1 cellular context compared by ENCODE assay signal in the genomic region with DNA sequence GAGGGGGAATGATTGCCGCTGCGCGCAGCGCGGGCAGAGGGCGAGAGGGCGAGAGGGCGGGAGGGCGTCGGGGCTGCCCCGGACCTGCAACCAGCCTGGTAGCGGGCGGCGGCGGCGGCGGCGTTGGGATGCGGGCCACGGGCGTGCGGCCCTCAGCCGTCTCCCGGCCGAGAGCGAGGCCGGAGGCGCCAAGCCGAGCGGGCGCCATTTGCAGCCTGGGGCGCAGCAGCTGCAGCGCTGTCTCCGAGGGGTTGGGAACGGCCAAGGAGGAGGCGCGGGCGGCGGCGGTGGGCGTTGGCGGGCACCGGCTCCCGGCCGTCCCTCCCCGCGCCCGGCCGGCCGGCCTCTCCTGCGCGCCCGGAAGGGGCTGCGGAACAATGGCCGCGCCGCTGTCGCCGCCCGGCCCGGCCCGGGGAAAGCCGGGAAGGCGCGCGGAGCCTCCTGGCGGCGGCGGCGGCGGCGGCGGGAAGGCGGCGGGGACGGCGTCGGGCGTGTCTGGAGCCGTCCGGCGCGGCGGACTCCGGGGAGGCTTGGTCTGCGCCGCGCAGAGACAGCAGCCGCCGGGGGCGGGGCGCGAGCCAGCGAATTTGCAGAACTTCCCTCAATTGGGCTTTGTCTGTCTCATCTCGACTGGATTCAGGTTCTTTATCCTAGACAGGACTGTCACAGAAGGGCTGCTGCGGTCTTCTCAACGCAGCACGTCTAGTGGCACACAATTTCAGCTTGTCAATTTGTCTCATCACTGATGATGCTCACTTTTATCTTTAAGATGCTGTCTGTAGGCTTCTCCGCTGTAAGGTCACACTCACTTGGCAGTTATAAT.
TF ChIP-seq lines count a peak whose summit lies in the region.

No MANE protein-coding gene starts in this region.

TF ChIP-seq in K562, 482 proteins besides CTCF, POLR2A, EP300 and RAD21 (continues in another document):
- TF ChIP-seq, protein P1, sequence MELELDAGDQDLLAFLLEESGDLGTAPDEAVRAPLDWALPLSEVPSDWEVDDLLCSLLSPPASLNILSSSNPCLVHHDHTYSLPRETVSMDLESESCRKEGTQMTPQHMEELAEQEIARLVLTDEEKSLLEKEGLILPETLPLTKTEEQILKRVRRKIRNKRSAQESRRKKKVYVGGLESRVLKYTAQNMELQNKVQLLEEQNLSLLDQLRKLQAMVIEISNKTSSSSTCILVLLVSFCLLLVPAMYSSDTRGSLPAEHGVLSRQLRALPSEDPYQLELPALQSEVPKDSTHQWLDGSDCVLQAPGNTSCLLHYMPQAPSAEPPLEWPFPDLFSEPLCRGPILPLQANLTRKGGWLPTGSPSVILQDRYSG (tag; conservative IDR thresholded peaks at IDR 0.05; ENCODE audit: low read depth), result no peak
- TF ChIP-seq PHF21A (IDR thresholded peaks at IDR 0.05; ENCODE audit: borderline replicate concordance, low read depth) (no peak), NR2C2 (CRISPR knock-in tag; IDR thresholded peaks at IDR 0.05) (no peak), NR2C2 (tag; IDR thresholded peaks at IDR 0.05) (peak; percentile 48), HNRNPK (IDR thresholded peaks at IDR 0.05; ENCODE audit: low read depth, low read length, poor library complexity, severe bottlenecking) (no peak), ZNF165 (CRISPR knock-in tag; IDR thresholded peaks at IDR 0.05; ENCODE audit: borderline replicate concordance) (peak; percentile 53; the same call in 1 of the 2 replicates), ZC3H4 (CRISPR knock-in tag; IDR thresholded peaks at IDR 0.05; ENCODE audit: borderline replicate concordance) (0 out of 2 replicates have a peak, but pooled peaks have one; percentile 36), GATAD2B (IDR thresholded peaks at IDR 0.05; ENCODE audit: borderline replicate concordance) (peak; percentile 97), SUPT5H (IDR thresholded peaks at IDR 0.05) (no peak), HLTF (IDR thresholded peaks at IDR 0.05) (no peak), ARID1B (IDR thresholded peaks at IDR 0.05) (no peak), ETV5 (CRISPR knock-in tag; IDR thresholded peaks at IDR 0.05; ENCODE audit: low read depth) (no peak), EP400 (IDR thresholded peaks at IDR 0.05) (no peak), MTF1 (CRISPR knock-in tag; IDR thresholded peaks at IDR 0.05; ENCODE audit: borderline replicate concordance) (no peak), ZBTB7A (IDR thresholded peaks at IDR 0.05; ENCODE audit: borderline replicate concordance, control insufficient read depth, low read depth, low read length) (no peak), ZNF707 (CRISPR knock-in tag; conservative IDR thresholded peaks at IDR 0.05) (no peak), RBBP5 (IDR thresholded peaks at IDR 0.05; ENCODE audit: borderline replicate concordance, insufficient read depth, low read length, poor library complexity, severe bottlenecking) (peak; percentile 73), JUN (IDR thresholded peaks at IDR 0.05; ENCODE audit: borderline replicate concordance, low read depth, low read length) (no peak), JUN (CRISPR knock-in tag; IDR thresholded peaks at IDR 0.05; ENCODE audit: borderline replicate concordance) (peak; percentile 18; the same call in 1 of the 2 replicates), KDM2B (CRISPR knock-in tag; IDR thresholded peaks at IDR 0.05) (no peak), CREBBP (IDR thresholded peaks at IDR 0.05; ENCODE audit: low read depth, low read length) (no peak), KAT7 (CRISPR knock-in tag; IDR thresholded peaks at IDR 0.05; ENCODE audit: borderline replicate concordance) (0 out of 2 replicates have a peak, but pooled peaks have one; percentile 17), HMGN3 (IDR thresholded peaks at IDR 0.05; ENCODE audit: borderline replicate concordance, extremely low read depth, insufficient read length, low read depth, low read length) (no peak), ZNF695 (CRISPR knock-in tag; IDR thresholded peaks at IDR 0.05) (0 out of 2 replicates have a peak, but pooled peaks have one; percentile 29), NUFIP1 (IDR thresholded peaks at IDR 0.05; ENCODE audit: partially characterized antibody) (no peak), ZNF311 (CRISPR knock-in tag; IDR thresholded peaks at IDR 0.05) (no peak), GATAD2A (IDR thresholded peaks at IDR 0.05) (no peak), ZFP36 (IDR thresholded peaks at IDR 0.05; ENCODE audit: low read depth, low read length, partially characterized antibody) (no peak), ELF1 (tag; IDR thresholded peaks at IDR 0.05) (0 out of 2 replicates have a peak, but pooled peaks have one; percentile 53), POLR2AphosphoS2 (IDR thresholded peaks at IDR 0.05; ENCODE audit: low read length) (no peak), CHD1 (IDR thresholded peaks at IDR 0.05; ENCODE audit: low read length) (no peak), NELFE (IDR thresholded peaks at IDR 0.05; ENCODE audit: insufficient read depth, insufficient read length) (no peak), NRF1 (conservative IDR thresholded peaks at IDR 0.05 in 1 of 2, IDR thresholded peaks at IDR 0.05 in 1 of 2) (peak; percentile 83 to 86), DIDO1 (tag; IDR thresholded peaks at IDR 0.05; ENCODE audit: low read depth) (no peak), MTA2 (IDR thresholded peaks at IDR 0.05; ENCODE audit: low read depth) (no peak)
- TF ChIP-seq, protein P2, sequence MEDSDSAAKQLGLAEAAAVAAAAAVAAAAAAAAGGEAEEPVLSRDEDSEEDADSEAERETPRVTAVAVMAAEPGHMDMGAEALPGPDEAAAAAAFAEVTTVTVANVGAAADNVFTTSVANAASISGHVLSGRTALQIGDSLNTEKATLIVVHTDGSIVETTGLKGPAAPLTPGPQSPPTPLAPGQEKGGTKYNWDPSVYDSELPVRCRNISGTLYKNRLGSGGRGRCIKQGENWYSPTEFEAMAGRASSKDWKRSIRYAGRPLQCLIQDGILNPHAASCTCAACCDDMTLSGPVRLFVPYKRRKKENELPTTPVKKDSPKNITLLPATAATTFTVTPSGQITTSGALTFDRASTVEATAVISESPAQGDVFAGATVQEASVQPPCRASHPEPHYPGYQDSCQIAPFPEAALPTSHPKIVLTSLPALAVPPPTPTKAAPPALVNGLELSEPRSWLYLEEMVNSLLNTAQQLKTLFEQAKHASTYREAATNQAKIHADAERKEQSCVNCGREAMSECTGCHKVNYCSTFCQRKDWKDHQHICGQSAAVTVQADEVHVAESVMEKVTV (CRISPR knock-in tag; IDR thresholded peaks at IDR 0.05), result no peak
- TF ChIP-seq, protein P3, sequence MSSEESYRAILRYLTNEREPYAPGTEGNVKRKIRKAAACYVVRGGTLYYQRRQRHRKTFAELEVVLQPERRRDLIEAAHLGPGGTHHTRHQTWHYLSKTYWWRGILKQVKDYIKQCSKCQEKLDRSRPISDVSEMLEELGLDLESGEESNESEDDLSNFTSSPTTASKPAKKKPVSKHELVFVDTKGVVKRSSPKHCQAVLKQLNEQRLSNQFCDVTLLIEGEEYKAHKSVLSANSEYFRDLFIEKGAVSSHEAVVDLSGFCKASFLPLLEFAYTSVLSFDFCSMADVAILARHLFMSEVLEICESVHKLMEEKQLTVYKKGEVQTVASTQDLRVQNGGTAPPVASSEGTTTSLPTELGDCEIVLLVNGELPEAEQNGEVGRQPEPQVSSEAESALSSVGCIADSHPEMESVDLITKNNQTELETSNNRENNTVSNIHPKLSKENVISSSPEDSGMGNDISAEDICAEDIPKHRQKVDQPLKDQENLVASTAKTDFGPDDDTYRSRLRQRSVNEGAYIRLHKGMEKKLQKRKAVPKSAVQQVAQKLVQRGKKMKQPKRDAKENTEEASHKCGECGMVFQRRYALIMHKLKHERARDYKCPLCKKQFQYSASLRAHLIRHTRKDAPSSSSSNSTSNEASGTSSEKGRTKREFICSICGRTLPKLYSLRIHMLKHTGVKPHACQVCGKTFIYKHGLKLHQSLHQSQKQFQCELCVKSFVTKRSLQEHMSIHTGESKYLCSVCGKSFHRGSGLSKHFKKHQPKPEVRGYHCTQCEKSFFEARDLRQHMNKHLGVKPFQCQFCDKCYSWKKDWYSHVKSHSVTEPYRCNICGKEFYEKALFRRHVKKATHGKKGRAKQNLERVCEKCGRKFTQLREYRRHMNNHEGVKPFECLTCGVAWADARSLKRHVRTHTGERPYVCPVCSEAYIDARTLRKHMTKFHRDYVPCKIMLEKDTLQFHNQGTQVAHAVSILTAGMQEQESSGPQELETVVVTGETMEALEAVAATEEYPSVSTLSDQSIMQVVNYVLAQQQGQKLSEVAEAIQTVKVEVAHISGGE (CRISPR knock-in tag; IDR thresholded peaks at IDR 0.05), result peak in 2 of 3 experiments; percentile 42 to 77; a peak in 2 of 6 replicates
- TF ChIP-seq, protein P4, sequence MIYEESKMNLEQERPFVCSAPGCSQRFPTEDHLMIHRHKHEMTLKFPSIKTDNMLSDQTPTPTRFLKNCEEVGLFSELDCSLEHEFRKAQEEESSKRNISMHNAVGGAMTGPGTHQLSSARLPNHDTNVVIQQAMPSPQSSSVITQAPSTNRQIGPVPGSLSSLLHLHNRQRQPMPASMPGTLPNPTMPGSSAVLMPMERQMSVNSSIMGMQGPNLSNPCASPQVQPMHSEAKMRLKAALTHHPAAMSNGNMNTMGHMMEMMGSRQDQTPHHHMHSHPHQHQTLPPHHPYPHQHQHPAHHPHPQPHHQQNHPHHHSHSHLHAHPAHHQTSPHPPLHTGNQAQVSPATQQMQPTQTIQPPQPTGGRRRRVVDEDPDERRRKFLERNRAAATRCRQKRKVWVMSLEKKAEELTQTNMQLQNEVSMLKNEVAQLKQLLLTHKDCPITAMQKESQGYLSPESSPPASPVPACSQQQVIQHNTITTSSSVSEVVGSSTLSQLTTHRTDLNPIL (CRISPR knock-in tag; IDR thresholded peaks at IDR 0.05), result no peak
- TF ChIP-seq, protein P5, sequence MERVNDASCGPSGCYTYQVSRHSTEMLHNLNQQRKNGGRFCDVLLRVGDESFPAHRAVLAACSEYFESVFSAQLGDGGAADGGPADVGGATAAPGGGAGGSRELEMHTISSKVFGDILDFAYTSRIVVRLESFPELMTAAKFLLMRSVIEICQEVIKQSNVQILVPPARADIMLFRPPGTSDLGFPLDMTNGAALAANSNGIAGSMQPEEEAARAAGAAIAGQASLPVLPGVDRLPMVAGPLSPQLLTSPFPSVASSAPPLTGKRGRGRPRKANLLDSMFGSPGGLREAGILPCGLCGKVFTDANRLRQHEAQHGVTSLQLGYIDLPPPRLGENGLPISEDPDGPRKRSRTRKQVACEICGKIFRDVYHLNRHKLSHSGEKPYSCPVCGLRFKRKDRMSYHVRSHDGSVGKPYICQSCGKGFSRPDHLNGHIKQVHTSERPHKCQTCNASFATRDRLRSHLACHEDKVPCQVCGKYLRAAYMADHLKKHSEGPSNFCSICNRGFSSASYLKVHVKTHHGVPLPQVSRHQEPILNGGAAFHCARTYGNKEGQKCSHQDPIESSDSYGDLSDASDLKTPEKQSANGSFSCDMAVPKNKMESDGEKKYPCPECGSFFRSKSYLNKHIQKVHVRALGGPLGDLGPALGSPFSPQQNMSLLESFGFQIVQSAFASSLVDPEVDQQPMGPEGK (CRISPR knock-in tag; IDR thresholded peaks at IDR 0.05; ENCODE audit: borderline replicate concordance), result no peak
- TF ChIP-seq, protein P6, sequence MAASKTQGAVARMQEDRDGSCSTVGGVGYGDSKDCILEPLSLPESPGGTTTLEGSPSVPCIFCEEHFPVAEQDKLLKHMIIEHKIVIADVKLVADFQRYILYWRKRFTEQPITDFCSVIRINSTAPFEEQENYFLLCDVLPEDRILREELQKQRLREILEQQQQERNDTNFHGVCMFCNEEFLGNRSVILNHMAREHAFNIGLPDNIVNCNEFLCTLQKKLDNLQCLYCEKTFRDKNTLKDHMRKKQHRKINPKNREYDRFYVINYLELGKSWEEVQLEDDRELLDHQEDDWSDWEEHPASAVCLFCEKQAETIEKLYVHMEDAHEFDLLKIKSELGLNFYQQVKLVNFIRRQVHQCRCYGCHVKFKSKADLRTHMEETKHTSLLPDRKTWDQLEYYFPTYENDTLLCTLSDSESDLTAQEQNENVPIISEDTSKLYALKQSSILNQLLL (CRISPR knock-in tag; IDR thresholded peaks at IDR 0.05; ENCODE audit: borderline replicate concordance), result no peak
- TF ChIP-seq, protein P7, sequence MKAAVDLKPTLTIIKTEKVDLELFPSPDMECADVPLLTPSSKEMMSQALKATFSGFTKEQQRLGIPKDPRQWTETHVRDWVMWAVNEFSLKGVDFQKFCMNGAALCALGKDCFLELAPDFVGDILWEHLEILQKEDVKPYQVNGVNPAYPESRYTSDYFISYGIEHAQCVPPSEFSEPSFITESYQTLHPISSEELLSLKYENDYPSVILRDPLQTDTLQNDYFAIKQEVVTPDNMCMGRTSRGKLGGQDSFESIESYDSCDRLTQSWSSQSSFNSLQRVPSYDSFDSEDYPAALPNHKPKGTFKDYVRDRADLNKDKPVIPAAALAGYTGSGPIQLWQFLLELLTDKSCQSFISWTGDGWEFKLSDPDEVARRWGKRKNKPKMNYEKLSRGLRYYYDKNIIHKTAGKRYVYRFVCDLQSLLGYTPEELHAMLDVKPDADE (conservative IDR thresholded peaks at IDR 0.05; ENCODE audit: control insufficient read depth, low read depth, low read length), result 0 out of 2 replicates have a peak, but pooled peaks have one; percentile 23
- TF ChIP-seq, protein P8, sequence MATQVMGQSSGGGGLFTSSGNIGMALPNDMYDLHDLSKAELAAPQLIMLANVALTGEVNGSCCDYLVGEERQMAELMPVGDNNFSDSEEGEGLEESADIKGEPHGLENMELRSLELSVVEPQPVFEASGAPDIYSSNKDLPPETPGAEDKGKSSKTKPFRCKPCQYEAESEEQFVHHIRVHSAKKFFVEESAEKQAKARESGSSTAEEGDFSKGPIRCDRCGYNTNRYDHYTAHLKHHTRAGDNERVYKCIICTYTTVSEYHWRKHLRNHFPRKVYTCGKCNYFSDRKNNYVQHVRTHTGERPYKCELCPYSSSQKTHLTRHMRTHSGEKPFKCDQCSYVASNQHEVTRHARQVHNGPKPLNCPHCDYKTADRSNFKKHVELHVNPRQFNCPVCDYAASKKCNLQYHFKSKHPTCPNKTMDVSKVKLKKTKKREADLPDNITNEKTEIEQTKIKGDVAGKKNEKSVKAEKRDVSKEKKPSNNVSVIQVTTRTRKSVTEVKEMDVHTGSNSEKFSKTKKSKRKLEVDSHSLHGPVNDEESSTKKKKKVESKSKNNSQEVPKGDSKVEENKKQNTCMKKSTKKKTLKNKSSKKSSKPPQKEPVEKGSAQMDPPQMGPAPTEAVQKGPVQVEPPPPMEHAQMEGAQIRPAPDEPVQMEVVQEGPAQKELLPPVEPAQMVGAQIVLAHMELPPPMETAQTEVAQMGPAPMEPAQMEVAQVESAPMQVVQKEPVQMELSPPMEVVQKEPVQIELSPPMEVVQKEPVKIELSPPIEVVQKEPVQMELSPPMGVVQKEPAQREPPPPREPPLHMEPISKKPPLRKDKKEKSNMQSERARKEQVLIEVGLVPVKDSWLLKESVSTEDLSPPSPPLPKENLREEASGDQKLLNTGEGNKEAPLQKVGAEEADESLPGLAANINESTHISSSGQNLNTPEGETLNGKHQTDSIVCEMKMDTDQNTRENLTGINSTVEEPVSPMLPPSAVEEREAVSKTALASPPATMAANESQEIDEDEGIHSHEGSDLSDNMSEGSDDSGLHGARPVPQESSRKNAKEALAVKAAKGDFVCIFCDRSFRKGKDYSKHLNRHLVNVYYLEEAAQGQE (CRISPR knock-in tag; IDR thresholded peaks at IDR 0.05; ENCODE audit: low read depth), result peak; percentile 78; the same call in 1 of the 2 replicates
- TF ChIP-seq, protein P9, sequence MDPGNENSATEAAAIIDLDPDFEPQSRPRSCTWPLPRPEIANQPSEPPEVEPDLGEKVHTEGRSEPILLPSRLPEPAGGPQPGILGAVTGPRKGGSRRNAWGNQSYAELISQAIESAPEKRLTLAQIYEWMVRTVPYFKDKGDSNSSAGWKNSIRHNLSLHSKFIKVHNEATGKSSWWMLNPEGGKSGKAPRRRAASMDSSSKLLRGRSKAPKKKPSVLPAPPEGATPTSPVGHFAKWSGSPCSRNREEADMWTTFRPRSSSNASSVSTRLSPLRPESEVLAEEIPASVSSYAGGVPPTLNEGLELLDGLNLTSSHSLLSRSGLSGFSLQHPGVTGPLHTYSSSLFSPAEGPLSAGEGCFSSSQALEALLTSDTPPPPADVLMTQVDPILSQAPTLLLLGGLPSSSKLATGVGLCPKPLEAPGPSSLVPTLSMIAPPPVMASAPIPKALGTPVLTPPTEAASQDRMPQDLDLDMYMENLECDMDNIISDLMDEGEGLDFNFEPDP (CRISPR knock-in tag; IDR thresholded peaks at IDR 0.05), result no peak
